ENCODE assay signal across 8 cellular contexts in the genomic region with DNA sequence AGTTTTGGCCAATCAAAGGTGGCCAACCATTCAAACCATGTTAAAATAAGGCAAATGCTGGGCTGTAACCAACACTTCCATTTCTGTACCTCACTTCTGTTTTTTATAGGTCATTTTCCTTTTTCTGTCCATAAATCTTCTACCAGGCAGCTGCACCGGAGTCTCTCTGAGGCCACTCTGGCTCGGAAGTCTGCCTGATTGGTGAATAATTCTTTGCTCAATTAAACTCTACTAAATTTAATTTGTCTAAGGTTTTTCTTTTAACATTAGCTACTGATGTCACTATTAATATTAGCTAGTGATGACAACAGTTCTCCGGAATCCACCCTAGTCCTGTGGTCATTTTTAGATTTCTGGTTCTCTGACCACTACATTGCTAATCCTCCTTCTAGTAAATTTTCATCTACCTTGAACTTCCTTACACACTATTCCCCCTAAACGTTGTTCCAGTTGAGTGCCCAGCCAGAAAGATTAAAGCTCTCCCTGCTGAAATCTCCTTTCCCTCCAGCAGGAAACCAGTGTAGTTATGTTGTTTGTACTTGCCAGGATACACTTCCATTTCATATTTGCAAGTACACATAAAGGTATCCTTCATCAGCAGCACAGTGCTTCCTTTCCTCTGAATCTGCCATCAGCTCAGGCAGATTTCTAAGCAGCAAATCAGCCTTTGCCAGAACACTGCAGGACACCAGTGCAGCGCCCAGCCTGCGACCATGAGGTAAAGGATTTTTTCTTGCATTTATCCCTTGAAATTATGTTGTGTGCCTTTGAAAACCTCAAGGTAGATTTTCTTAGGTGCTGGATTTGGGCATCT. TPM values are rescaled to one million over a fixed set of nuclear protein-coding genes. Genes with fewer than 3 reads are reported as not detected.
DNase-seq lines count a peak whose midpoint lies in the region; ATAC-seq and TF ChIP-seq lines count a peak whose summit lies in the region.

No MANE protein-coding gene starts in this region.

- no peaks in the 10 kb centered on the region for H3K27me3 Mint-ChIP-seq in neural crest cell (ENCODE audit: low read depth)

- ATAC-seq in GM21528 (IDR thresholded peaks at IDR 0.05; ENCODE audit: low FRiP score, unreplicated experiment) (no peak), GM21390 (IDR thresholded peaks at IDR 0.05; ENCODE audit: unreplicated experiment) (no peak)

- peak overlapping the region; percentile 73 for H3K27ac ChIP-seq in epithelial cell of prostate

- TF ChIP-seq CTCF in neural crest cell (conservative IDR thresholded peaks at IDR 0.05): no peak

- DNase-seq in AG08395 (ENCODE audit: low spot score) (peak; percentile 32), NCI-H226 (peak; percentile 41), epithelial cell of prostate (ENCODE audit: low read depth, low spot score) (no peak), neural crest cell (ENCODE audit: low read depth, low spot score) (no peak), middle frontal gyrus (ENCODE audit: extremely low spot score, low spot score) (no peak), SKM-1 (lab: John Stamatoyannopoulos, UW; ENCODE audit: unreplicated experiment) (no peak)

- H3K27ac Mint-ChIP-seq in neural crest cell (ENCODE audit: unreplicated experiment): peak overlapping the region; percentile 81

- H3K36me3 Mint-ChIP-seq in neural crest cell (ENCODE audit: low read depth): no peaks in the 10 kb centered on the region

- no peak overlapping the region for H3K4me3 Mint-ChIP-seq in neural crest cell

- H3K9me3 Mint-ChIP-seq in neural crest cell: peaks cover 4% of the 10 kb centered on the region

- peaks cover 21% of the 10 kb centered on the region for H3K4me1 Mint-ChIP-seq in neural crest cell

RNA-seq across cellular contexts. Expression of gene IFIT2, which starts 18.5 kb away (rescaled TPM):
- 0.09 and 0.12 TPM in 2 replicates for total RNA-seq in neural crest cell

RNA-seq across cellular contexts. Expression of gene LIPA, which starts 31.8 kb away (rescaled TPM):
- total RNA-seq in neural crest cell: 37.2 and 38.1 TPM in 2 replicates

RNA-seq across cellular contexts. Expression of gene IFIT3, which starts 44.4 kb away (rescaled TPM):
- total RNA-seq in neural crest cell: 1.3 and 1.8 TPM in 2 replicates

Comparison
In these comparisons a context has a peak if more than half of its experiments do, and no peak if none do; other contexts are left out.
1. DNase-seq: peak in AG08395 (single experiment) and NCI-H226 (single experiment); none in epithelial cell of prostate (single experiment), neural crest cell (single experiment), middle frontal gyrus (single experiment) and SKM-1 (single experiment).